ENCODE assay signal across 12 cellular contexts in the genomic region with DNA sequence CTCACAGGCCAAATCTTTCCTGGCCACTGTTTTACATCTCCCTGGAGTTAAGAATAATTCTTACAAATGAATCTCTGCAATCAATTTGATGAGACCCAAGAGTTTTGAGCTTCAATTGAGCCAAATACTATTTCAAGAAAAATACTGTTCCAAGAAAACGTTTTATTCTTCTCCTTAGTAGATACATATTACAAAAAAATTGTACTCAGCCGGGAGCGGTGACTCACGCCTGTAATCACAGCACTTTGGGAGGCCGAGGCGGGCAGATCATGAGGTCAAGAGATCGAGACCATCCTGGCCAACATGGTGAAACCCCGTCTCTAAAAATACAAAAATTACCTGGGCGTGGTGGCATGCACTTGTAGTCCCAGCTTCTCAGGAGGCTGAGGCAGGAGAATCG. TPM values are rescaled to one million over a fixed set of nuclear protein-coding genes. Genes with fewer than 3 reads are reported as not detected.
DNase-seq lines count a peak whose midpoint lies in the region; ATAC-seq and TF ChIP-seq lines count a peak whose summit lies in the region.
"Not testable (repeated sequence)": the region's sequence is repeated elsewhere in the genome, so short reads cannot be mapped to it uniquely, and the experiment has no call there.
"Had no signal": no experiment of that assay in that cellular context is flagged by ENCODE, and none has a peak within 500 bp of the region (broad histone marks: within the 10 kb centered on the region; RNA-seq: fewer than 3 reads in every experiment).

No MANE protein-coding gene starts in this region.

- not testable (repeated sequence) for DNase-seq in CD4-positive, alpha-beta memory T cell; activated CD8-positive, alpha-beta T cell treated with anti-CD3 and anti-CD28 coated beads for 36 hours; central memory CD8-positive, alpha-beta T cell (ENCODE audit: low spot score in 2 of 2); heart left ventricle; lower lobe of right lung
- peak; percentile 22 to 59 for DNase-seq in psoas muscle

- H3K4me3 Mint-ChIP-seq in CD4-positive, alpha-beta memory T cell = peak overlapping the region; percentile 46 to 98 (median 96)
- H3K4me3 Mint-ChIP-seq in activated CD8-positive, alpha-beta T cell treated with anti-CD3 and anti-CD28 coated beads for 36 hours = peak overlapping the region; percentile 22
- H3K4me3 Mint-ChIP-seq in central memory CD8-positive, alpha-beta T cell = peak overlapping the region; percentile 99
- H3K4me3 Mint-ChIP-seq in stimulated activated naive CD8-positive, alpha-beta T cell treated with anti-CD3 and anti-CD28 coated beads, Interleukin-15, Interleukin-2, amounts not matched to agents 100 ng/mL and 50 ng/mL, for 24 hours = peak overlapping the region; percentile 52

- peaks cover 46% of the 10 kb centered on the region for H3K4me1 ChIP-seq in CD4-positive, alpha-beta memory T cell (ENCODE audit: insufficient read depth, low read length)
- H3K4me1 ChIP-seq in heart left ventricle (peaks cover 0 to 43% (median 18%) of the 10 kb centered on the region in 12 donors), lower lobe of right lung (peaks cover 12% of the 10 kb centered on the region)
- not testable (repeated sequence) for H3K4me1 ChIP-seq in psoas muscle

- H3K27ac Mint-ChIP-seq in CD4-positive, alpha-beta memory T cell = peak overlapping the region in 1 of 7 donors; percentile 13
- H3K27ac Mint-ChIP-seq in activated CD8-positive, alpha-beta T cell treated with anti-CD3 and anti-CD28 coated beads for 36 hours; stimulated activated naive CD8-positive, alpha-beta T cell treated with anti-CD3 and anti-CD28 coated beads, Interleukin-15, Interleukin-2, amounts not matched to agents 100 ng/mL and 50 ng/mL, for 24 hours: not testable (repeated sequence)
- peak overlapping the region; percentile 85 for H3K27ac Mint-ChIP-seq in central memory CD8-positive, alpha-beta T cell (ENCODE audit: low read depth)

- H3K27me3 Mint-ChIP-seq in CD4-positive, alpha-beta memory T cell = peaks cover 12 to 19% of the 10 kb centered on the region in 2 donors
- H3K27me3 Mint-ChIP-seq in activated CD8-positive, alpha-beta T cell treated with anti-CD3 and anti-CD28 coated beads for 36 hours = peaks cover 28% of the 10 kb centered on the region
- H3K27me3 Mint-ChIP-seq in central memory CD8-positive, alpha-beta T cell = not testable (repeated sequence)
- peaks cover 43% of the 10 kb centered on the region for H3K27me3 Mint-ChIP-seq in stimulated activated naive CD8-positive, alpha-beta T cell treated with anti-CD3 and anti-CD28 coated beads, Interleukin-15, Interleukin-2, amounts not matched to agents 100 ng/mL and 50 ng/mL, for 24 hours

- 57 to 81% (median 63%) methylated on average over 10 of the region's 10 CpGs for WGBS in heart left ventricle, 4 donors
- WGBS in psoas muscle, 3 donors = 72 to 79% (median 73%) methylated on average over 10 of the region's 10 CpGs

- H3K9me3 ChIP-seq in CD4-positive, alpha-beta memory T cell (ENCODE audit: control insufficient read depth in 1 of 2, low read length in 2 of 2); heart left ventricle; lower lobe of right lung; psoas muscle: not testable (repeated sequence)

- not testable (repeated sequence) for ATAC-seq in activated CD8-positive, alpha-beta T cell treated with anti-CD3 and anti-CD28 coated beads for 36 hours; central memory CD8-positive, alpha-beta T cell (replicated peaks; ENCODE audit: extremely low read depth, poor library complexity, severe bottlenecking); lower lobe of right lung; psoas muscle
- ATAC-seq in heart left ventricle = peak in 1 of 4 donors; percentile 14

- not testable (repeated sequence) for TF ChIP-seq CTCF in activated CD8-positive, alpha-beta T cell treated with anti-CD3 and anti-CD28 coated beads for 36 hours (IDR thresholded peaks at IDR 0.05); heart left ventricle (IDR thresholded peaks at IDR 0.05); lower lobe of right lung (IDR thresholded peaks at IDR 0.05); psoas muscle (IDR thresholded peaks at IDR 0.05)

- not testable (repeated sequence) for H3K27ac ChIP-seq in CD4-positive, alpha-beta memory T cell (ENCODE audit: low read depth, low read length); heart left ventricle; lower lobe of right lung; psoas muscle

- peaks cover 12% of the 10 kb centered on the region for H3K27me3 ChIP-seq in CD4-positive, alpha-beta memory T cell (ENCODE audit: insufficient read depth, low read length)
- H3K27me3 ChIP-seq in heart left ventricle (peaks cover 0 to 38% (median 9%) of the 10 kb centered on the region in 9 donors), lower lobe of right lung (ENCODE audit: low read depth) (peaks cover 26% of the 10 kb centered on the region), psoas muscle (ENCODE audit: insufficient read depth in 3 of 3, low read length in 2 of 3) (peaks cover 3 to 35% (median 5%) of the 10 kb centered on the region in 3 donors)

- H3K4me3 ChIP-seq in CD4-positive, alpha-beta memory T cell (ENCODE audit: low read length in 2 of 2) = peak overlapping the region in 1 of 2 donors; percentile 60
- peak overlapping the region in 10 of 12 donors; percentile 48 to 75 (median 59) for H3K4me3 ChIP-seq in heart left ventricle
- peak overlapping the region; percentile 0 for H3K4me3 ChIP-seq in lower lobe of right lung
- H3K4me3 ChIP-seq in psoas muscle = not testable (repeated sequence)

- not testable (repeated sequence) for TF ChIP-seq POLR2A in heart left ventricle (IDR thresholded peaks at IDR 0.05)

- POLR2A ChIA-PET in CD4-positive, alpha-beta memory T cell (lab: Charles Lee; ENCODE audit: partially characterized antibody); activated CD8-positive, alpha-beta T cell treated with anti-CD3 and anti-CD28 coated beads for 36 hours (lab: Charles Lee): not testable (repeated sequence)

- intact Hi-C loops in CD4-positive, alpha-beta memory T cell (cut with micrococcal nuclease) = loop anchor here (10.0 kb wide), 1 partner anchor 125 kb away; no protein-coding TSS in a partner anchor
- intact Hi-C loops in activated CD8-positive, alpha-beta T cell treated with anti-CD3 and anti-CD28 coated beads for 36 hours (cut with micrococcal nuclease); heart left ventricle (cut with DNase I); lower lobe of right lung (cut with DNase I); psoas muscle (cut with DNase I): not testable (repeated sequence)

- H3K4me1 Mint-ChIP-seq in CD4-positive, alpha-beta memory T cell = peaks cover 28 to 61% (median 46%) of the 10 kb centered on the region in 4 donors
- peaks cover 41% of the 10 kb centered on the region for H3K4me1 Mint-ChIP-seq in activated CD8-positive, alpha-beta T cell treated with anti-CD3 and anti-CD28 coated beads for 36 hours (ENCODE audit: low read depth)
- peaks cover 75% of the 10 kb centered on the region for H3K4me1 Mint-ChIP-seq in central memory CD8-positive, alpha-beta T cell
- H3K4me1 Mint-ChIP-seq in stimulated activated naive CD8-positive, alpha-beta T cell treated with anti-CD3 and anti-CD28 coated beads, Interleukin-15, Interleukin-2, amounts not matched to agents 100 ng/mL and 50 ng/mL, for 24 hours (ENCODE audit: low read depth) = peaks cover 64% of the 10 kb centered on the region

- CTCF ChIA-PET in CD4-positive, alpha-beta memory T cell (lab: Charles Lee; ENCODE audit: partially characterized antibody) = interaction anchor here (1.2 to 4.3 kb wide), 2 partner anchors 124 to 226 kb away, joined by 6 to 16 read pairs; no protein-coding TSS in a partner anchor
- CTCF ChIA-PET in activated CD8-positive, alpha-beta T cell treated with anti-CD3 and anti-CD28 coated beads for 36 hours (lab: Charles Lee) = interaction anchor here (0.8 to 1.3 kb wide), 3 partner anchors 9 to 274 kb away, joined by 3 read pairs; no protein-coding TSS in a partner anchor

- H3K36me3 Mint-ChIP-seq in CD4-positive, alpha-beta memory T cell = peaks cover 3 to 13% of the 10 kb centered on the region in 2 donors
- H3K36me3 Mint-ChIP-seq in activated CD8-positive, alpha-beta T cell treated with anti-CD3 and anti-CD28 coated beads for 36 hours (ENCODE audit: low read depth); stimulated activated naive CD8-positive, alpha-beta T cell treated with anti-CD3 and anti-CD28 coated beads, Interleukin-15, Interleukin-2, amounts not matched to agents 100 ng/mL and 50 ng/mL, for 24 hours (ENCODE audit: low read depth): not testable (repeated sequence)
- H3K36me3 Mint-ChIP-seq in central memory CD8-positive, alpha-beta T cell (ENCODE audit: insufficient read depth) = peaks cover 38% of the 10 kb centered on the region

- H3K9me3 Mint-ChIP-seq in CD4-positive, alpha-beta memory T cell; activated CD8-positive, alpha-beta T cell treated with anti-CD3 and anti-CD28 coated beads for 36 hours; central memory CD8-positive, alpha-beta T cell; stimulated activated naive CD8-positive, alpha-beta T cell treated with anti-CD3 and anti-CD28 coated beads, Interleukin-15, Interleukin-2, amounts not matched to agents 100 ng/mL and 50 ng/mL, for 24 hours: not testable (repeated sequence)

- H3K36me3 ChIP-seq in CD4-positive, alpha-beta memory T cell (ENCODE audit: insufficient read depth, low read length); heart left ventricle; lower lobe of right lung; psoas muscle (ENCODE audit: insufficient read depth in 1 of 2, low read depth in 1 of 2): not testable (repeated sequence)

RNA-seq across cellular contexts. Expression of gene PTGDR, which starts 2.6 kb away (rescaled TPM):
- total RNA-seq in CD4-positive, alpha-beta memory T cell = 1 to 10 TPM; 1.9 to 2.1 TPM
- 1 to 10 TPM; 6.7 to 7.2 TPM for polyA plus RNA-seq in CD4-positive, alpha-beta memory T cell
- total RNA-seq in activated CD8-positive, alpha-beta T cell treated with anti-CD3 and anti-CD28 coated beads for 36 hours = under 1 TPM; 0.13 to 0.43 TPM
- total RNA-seq in heart left ventricle (1 to 10 TPM in 5 of 9 donors, under 1 TPM in 4; 0.35 to 2.5 (median 1.3) TPM), lower lobe of right lung (2.2 TPM), psoas muscle (under 1 TPM in 2 of 4 donors, not detected in 2; 0.19 to 0.39 TPM)
- polyA plus RNA-seq in heart left ventricle (under 1 TPM; 0.33 to 0.88 TPM), psoas muscle (under 1 TPM; 0.09 to 0.18 (median 0.11) TPM)
- total RNA-seq: Daoy, G401, H4, LHCN-M2 had no signal
- polyA plus RNA-seq: BJ had no signal

RNA-seq across cellular contexts. Expression of gene PTGER2, which starts 44.1 kb away (rescaled TPM):
- 10 to 100 TPM; 29.4 to 30.2 TPM for total RNA-seq in CD4-positive, alpha-beta memory T cell
- 100 to 1,000 TPM; 241 to 259 TPM for polyA plus RNA-seq in CD4-positive, alpha-beta memory T cell
- total RNA-seq in activated CD8-positive, alpha-beta T cell treated with anti-CD3 and anti-CD28 coated beads for 36 hours = 10 to 100 TPM; 19.5 to 19.9 TPM
- total RNA-seq in heart left ventricle (1 to 10 TPM in 3 of 9 donors, under 1 TPM in 6; 0.15 to 4.1 (median 0.72) TPM), lower lobe of right lung (6.2 TPM), psoas muscle (under 1 TPM; 0.26 to 0.57 (median 0.33) TPM)
- polyA plus RNA-seq in heart left ventricle (under 1 TPM; 0.27 to 0.60 TPM), psoas muscle (under 1 TPM; 0.08 to 0.14 (median 0.13) TPM)

Comparison
In these comparisons a context has a peak if more than half of its experiments do, and no peak if none do; other contexts are left out.
1. H3K4me3 Mint-ChIP-seq: peak in every context shown above with its lines; median percentile 99 in central memory CD8-positive, alpha-beta T cell; 96 in CD4-positive, alpha-beta memory T cell; 52 in stimulated activated naive CD8-positive, alpha-beta T cell treated with anti-CD3 and anti-CD28 coated beads, Interleukin-15, Interleukin-2, amounts not matched to agents 100 ng/mL and 50 ng/mL, for 24 hours; 22 in activated CD8-positive, alpha-beta T cell treated with anti-CD3 and anti-CD28 coated beads for 36 hours.